ENCODE assay signal across 10 cellular contexts in the genomic region with DNA sequence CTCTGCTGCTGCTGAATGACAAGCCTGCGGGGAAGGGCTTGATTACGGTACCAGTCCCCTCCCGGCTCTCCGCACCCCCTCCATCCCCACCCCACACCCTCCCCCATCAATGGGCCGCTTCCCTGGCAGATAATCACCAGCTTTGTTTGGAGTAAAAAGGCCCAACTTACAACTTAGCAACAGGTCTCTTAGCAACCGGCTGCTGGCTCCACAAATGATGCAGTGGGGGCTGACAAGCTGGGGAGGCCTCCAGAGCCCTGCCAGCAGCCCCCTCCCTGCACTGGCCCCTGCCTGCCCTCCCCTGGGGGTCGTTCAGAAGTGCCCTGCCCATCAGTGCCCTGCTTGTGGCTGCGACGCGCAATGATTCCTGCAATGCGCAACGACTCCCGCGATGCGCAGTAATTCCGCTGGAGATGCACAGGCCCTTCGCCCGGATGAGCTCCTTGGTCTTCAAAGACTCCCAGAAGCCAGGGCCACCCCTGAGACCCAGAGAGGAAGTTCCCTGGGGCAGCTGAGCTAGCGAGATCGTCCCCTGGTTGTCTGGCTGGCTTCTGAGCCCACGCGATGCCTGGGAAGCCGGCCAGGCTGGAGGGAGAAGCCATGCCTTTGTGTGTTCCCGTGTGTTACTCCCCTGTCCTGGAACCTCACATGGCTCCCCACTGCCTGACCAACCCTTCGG. TPM values are rescaled to one million over a fixed set of nuclear protein-coding genes. Genes with fewer than 3 reads are reported as not detected.
DNase-seq lines count a peak whose midpoint lies in the region; ATAC-seq, FAIRE-seq and TF ChIP-seq lines count a peak whose summit lies in the region.
"Had no signal": no experiment of that assay in that cellular context is flagged by ENCODE, and none has a peak within 500 bp of the region (broad histone marks: within the 10 kb centered on the region; RNA-seq: fewer than 3 reads in every experiment).

No MANE protein-coding gene starts in this region.

- peaks cover 3% of the 10 kb centered on the region; the same call in 1 of the 3 replicates for H3K36me3 Mint-ChIP-seq in GM23338 (ENCODE audit: low read depth)
- H3K36me3 Mint-ChIP-seq in stimulated activated memory B cell treated with anti-CD40 and anti-IgM and Interleukin-4, amounts not matched to agents 10 μg/mL and 1 μg/mL and 100 μg/mL, for 72 hours, result peaks cover 22% of the 10 kb centered on the region

- no peak for TF ChIP-seq RAD21 in SK-N-SH (IDR thresholded peaks at IDR 0.05; ENCODE audit: low read length)

- H3K27me3 Mint-ChIP-seq in GM23338 (ENCODE audit: insufficient read depth, low read depth, poor library complexity), result peaks cover 14% of the 10 kb centered on the region
- no peaks in the 10 kb centered on the region for H3K27me3 Mint-ChIP-seq in stimulated activated memory B cell treated with anti-CD40 and anti-IgM and Interleukin-4, amounts not matched to agents 10 μg/mL and 1 μg/mL and 100 μg/mL, for 72 hours

- H3K9me2 ChIP-seq in GM23338 (ENCODE audit: insufficient read depth) (no peaks in the 10 kb centered on the region), SK-N-SH (no peaks in the 10 kb centered on the region)

- no peaks in the 10 kb centered on the region for H3K36me3 ChIP-seq in GM23338 (ENCODE audit: insufficient read depth)
- peaks cover 0 to 7% of the 10 kb centered on the region in 2 experiments for H3K36me3 ChIP-seq in SK-N-SH (replicated peaks in 1 of 2; ENCODE audit: control insufficient read depth in 1 of 2, insufficient read depth in 2 of 2, low read length in 1 of 2)
- H3K36me3 ChIP-seq: breast epithelium had no signal

- H3K4me3 Mint-ChIP-seq in GM23338, result no peak overlapping the region
- no peak overlapping the region for H3K4me3 Mint-ChIP-seq in stimulated activated memory B cell treated with anti-CD40 and anti-IgM and Interleukin-4, amounts not matched to agents 10 μg/mL and 1 μg/mL and 100 μg/mL, for 72 hours

- CTCF ChIA-PET in SK-N-SH (lab: Yijun Ruan, JAX), result no interaction called here
- CTCF ChIA-PET in RWPE1 (lab: Yijun Ruan, JAX), result interaction anchor here (0.6 kb wide), 1 partner anchor 126 kb away, joined by 3 read pairs; a partner anchor contains a TSS

- H4K20me1 ChIP-seq in GM23338 (replicated peaks; ENCODE audit: insufficient read depth), result no peaks in the 10 kb centered on the region
- 0 out of 2 replicates have a peak, but pooled peaks cover 1% of the 10 kb centered on the region for H4K20me1 ChIP-seq in SK-N-SH (ENCODE audit: insufficient read depth)

- H3K9ac ChIP-seq in SK-N-SH, result no peak overlapping the region

- POLR2A ChIA-PET in SK-N-SH (lab: Yijun Ruan, JAX) (no interaction called here), RWPE1 (lab: Yijun Ruan, JAX; ENCODE audit: low non-redundant PET) (interaction anchor here (0.6 kb wide), 1 partner anchor 592 kb away, joined by 4 read pairs; no protein-coding TSS in a partner anchor)

- peak overlapping the region; percentile 32; the same call in 1 of the 2 replicates for H3K27ac Mint-ChIP-seq in GM23338
- no peak overlapping the region for H3K27ac Mint-ChIP-seq in stimulated activated memory B cell treated with anti-CD40 and anti-IgM and Interleukin-4, amounts not matched to agents 10 μg/mL and 1 μg/mL and 100 μg/mL, for 72 hours

- no peak for TF ChIP-seq CTCF in GM23338 (conservative IDR thresholded peaks at IDR 0.05; ENCODE audit: low read depth in 2 of 2)
- TF ChIP-seq CTCF in SK-N-SH (IDR thresholded peaks at IDR 0.05), result no peak
- TF ChIP-seq CTCF in RWPE1 (conservative IDR thresholded peaks at IDR 0.05; ENCODE audit: low read depth), result no peak

- TF ChIP-seq EP300 in SK-N-SH (IDR thresholded peaks at IDR 0.05; ENCODE audit: borderline replicate concordance in 1 of 2, low read depth in 1 of 2, low read length in 1 of 2), result no peak

- H2AFZ ChIP-seq in GM23338, result no peak overlapping the region
- H2AFZ ChIP-seq in SK-N-SH (ENCODE audit: low read depth), result no peak overlapping the region

- no peaks in the 10 kb centered on the region; the same call in 1 of the 2 replicates for H3K4me1 ChIP-seq in GM23338 (ENCODE audit: insufficient read depth)
- H3K4me1 ChIP-seq in SK-N-SH (ENCODE audit: control insufficient read depth in 1 of 2, insufficient read depth in 2 of 2, low read depth in 1 of 2, low read length in 1 of 2), result peaks cover 0 to 15% of the 10 kb centered on the region in 2 experiments; a peak in 1 of 4 replicates
- H3K4me1 ChIP-seq: breast epithelium had no signal

- no peaks in the 10 kb centered on the region for H3K9me3 Mint-ChIP-seq in GM23338
- no peaks in the 10 kb centered on the region for H3K9me3 Mint-ChIP-seq in stimulated activated memory B cell treated with anti-CD40 and anti-IgM and Interleukin-4, amounts not matched to agents 10 μg/mL and 1 μg/mL and 100 μg/mL, for 72 hours

- no peaks in the 10 kb centered on the region for H3K9me3 ChIP-seq in SK-N-SH
- H3K9me3 ChIP-seq: breast epithelium had no signal

- H3F3A ChIP-seq in GM23338 (replicated peaks; ENCODE audit: low read depth) (no peaks in the 10 kb centered on the region), SK-N-SH (replicated peaks; ENCODE audit: insufficient read depth) (peaks cover 4% of the 10 kb centered on the region)

- WGBS in SK-N-SH (ENCODE audit: low lambda C conversion rate), result 76% methylated on average over 18 of the region's 25 CpGs

- H3K79me2 ChIP-seq in GM23338 (replicated peaks; ENCODE audit: insufficient read depth), result no peaks in the 10 kb centered on the region
- no peaks in the 10 kb centered on the region for H3K79me2 ChIP-seq in SK-N-SH (ENCODE audit: insufficient read depth)

- peak; percentile 77 for ATAC-seq in GM23338
- no peak for ATAC-seq in stimulated activated memory B cell treated with anti-CD40 and anti-IgM and Interleukin-4, amounts not matched to agents 10 μg/mL and 1 μg/mL and 100 μg/mL, for 72 hours
- ATAC-seq in GM18907 (IDR thresholded peaks at IDR 0.05; ENCODE audit: unreplicated experiment), result no peak

- H3K4me3 ChIP-seq in GM23338 (no peak overlapping the region), SK-N-SH (ENCODE audit: low read depth in 2 of 2, low read length in 1 of 2) (no peak overlapping the region)
- H3K4me3 ChIP-seq: breast epithelium had no signal

- peak; percentile 60 for DNase-seq in GM23338 (ENCODE audit: low spot score)
- peak; percentile 70 for DNase-seq in SK-N-SH
- peak; percentile 72 to 85 for DNase-seq in frontal cortex (ENCODE audit: low spot score in 2 of 2)
- DNase-seq in nucleus accumbens (lab: John Stamatoyannopoulos, UW), result peak; percentile 31 to 96 (median 86)
- no peak for DNase-seq in RWPE1 (ENCODE audit: low spot score)
- no peak for DNase-seq in activated naive CD4-positive, alpha-beta T cell treated with anti-CD3 and anti-CD28 coated beads, Interleukin-2, amount 50 U/mL, for 16 hours
- DNase-seq: NCI-H226 had no signal

- FAIRE-seq in frontal cortex (lab: Jason Lieb, UNC), result no peak

- peak overlapping the region; percentile 57; the same call in 1 of the 2 replicates for H3K4me2 ChIP-seq in GM23338
- peak overlapping the region; percentile 7; the same call in 1 of the 2 replicates for H3K4me2 ChIP-seq in SK-N-SH

- H3K27ac ChIP-seq in GM23338 (ENCODE audit: low read depth), result no peak overlapping the region
- peak overlapping the region; percentile 51 to 57 for H3K27ac ChIP-seq in SK-N-SH (ENCODE audit: low read depth in 2 of 2, low read length in 1 of 2)
- no peak overlapping the region for H3K27ac ChIP-seq in RWPE1
- H3K27ac ChIP-seq: breast epithelium had no signal

- no peaks in the 10 kb centered on the region for H3K27me3 ChIP-seq in GM23338 (ENCODE audit: insufficient read depth)
- H3K27me3 ChIP-seq in SK-N-SH (ENCODE audit: insufficient read depth), result no peaks in the 10 kb centered on the region
- H3K27me3 ChIP-seq: breast epithelium had no signal

- H3K4me1 Mint-ChIP-seq in GM23338, result peaks cover 20% of the 10 kb centered on the region
- peaks cover 8% of the 10 kb centered on the region for H3K4me1 Mint-ChIP-seq in stimulated activated memory B cell treated with anti-CD40 and anti-IgM and Interleukin-4, amounts not matched to agents 10 μg/mL and 1 μg/mL and 100 μg/mL, for 72 hours

TF ChIP-seq in GM23338, 12 proteins besides CTCF, POLR2A, EP300 and RAD21:
- TF ChIP-seq ZNF114 (CRISPR knock-in tag; IDR thresholded peaks at IDR 0.05) (no peak), JUNB (IDR thresholded peaks at IDR 0.05; ENCODE audit: unreplicated experiment) (no peak)
TF ChIP-seq in GM23338: peak in this region for 0.

TF ChIP-seq in SK-N-SH, 30 proteins besides CTCF, POLR2A, EP300 and RAD21:
- TF ChIP-seq POLR2AphosphoS5 (IDR thresholded peaks at IDR 0.05; ENCODE audit: low read depth, low read length) (no peak), FOXM1 (IDR thresholded peaks at IDR 0.05; ENCODE audit: low read depth) (no peak)
- TF ChIP-seq, protein P1, sequence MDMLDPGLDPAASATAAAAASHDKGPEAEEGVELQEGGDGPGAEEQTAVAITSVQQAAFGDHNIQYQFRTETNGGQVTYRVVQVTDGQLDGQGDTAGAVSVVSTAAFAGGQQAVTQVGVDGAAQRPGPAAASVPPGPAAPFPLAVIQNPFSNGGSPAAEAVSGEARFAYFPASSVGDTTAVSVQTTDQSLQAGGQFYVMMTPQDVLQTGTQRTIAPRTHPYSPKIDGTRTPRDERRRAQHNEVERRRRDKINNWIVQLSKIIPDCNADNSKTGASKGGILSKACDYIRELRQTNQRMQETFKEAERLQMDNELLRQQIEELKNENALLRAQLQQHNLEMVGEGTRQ (IDR thresholded peaks at IDR 0.05; ENCODE audit: borderline replicate concordance, low read depth, low read length), result peak; percentile 32; the same call in 1 of the 2 replicates
- TF ChIP-seq, protein P2, sequence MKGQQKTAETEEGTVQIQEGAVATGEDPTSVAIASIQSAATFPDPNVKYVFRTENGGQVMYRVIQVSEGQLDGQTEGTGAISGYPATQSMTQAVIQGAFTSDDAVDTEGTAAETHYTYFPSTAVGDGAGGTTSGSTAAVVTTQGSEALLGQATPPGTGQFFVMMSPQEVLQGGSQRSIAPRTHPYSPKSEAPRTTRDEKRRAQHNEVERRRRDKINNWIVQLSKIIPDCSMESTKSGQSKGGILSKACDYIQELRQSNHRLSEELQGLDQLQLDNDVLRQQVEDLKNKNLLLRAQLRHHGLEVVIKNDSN (IDR thresholded peaks at IDR 0.05; ENCODE audit: borderline replicate concordance, low read depth), result peak; percentile 76

RNA-seq across cellular contexts. Expression of a gene that starts 23.3 kb away (rescaled TPM):
- 11.3 and 14.2 TPM in 2 replicates for total RNA-seq in GM23338 (2014; rRNA removed; shearing (Covaris generic))
- polyA plus RNA-seq in GM23338 (2016; fragmentation: Nextera tagmentation; extraction: Ambion mirVana), result 7.1 and 9.5 TPM in 2 replicates
- 63.8 and 73.0 TPM in 2 replicates for polyA plus RNA-seq in SK-N-SH (2012; rRNA removed)
- 34.3 and 56.3 TPM in 2 replicates for polyA plus RNA-seq in SK-N-SH (2012; cell fraction: cytosol; rRNA removed)
- polyA plus RNA-seq in SK-N-SH (2012; cell fraction: nucleus; rRNA removed), result 34.7 and 38.7 TPM in 2 replicates
- total RNA-seq in frontal cortex, result 44.8 TPM

Comparison
In these comparisons a context has a peak if more than half of its experiments do, and no peak if none do; other contexts are left out.
1. DNase-seq: peak in GM23338 (single experiment), SK-N-SH (single experiment), frontal cortex (2 of 2) and nucleus accumbens (56 of 56); none in RWPE1 (single experiment) and activated naive CD4-positive, alpha-beta T cell treated with anti-CD3 and anti-CD28 coated beads, Interleukin-2, amount 50 U/mL, for 16 hours (single experiment).
2. H3K27ac ChIP-seq: peak in SK-N-SH (2 of 2); none in GM23338 (single experiment) and RWPE1 (single experiment).